Comparison of ENCODE assay signal across 2 cellular contexts in the genomic region with DNA sequence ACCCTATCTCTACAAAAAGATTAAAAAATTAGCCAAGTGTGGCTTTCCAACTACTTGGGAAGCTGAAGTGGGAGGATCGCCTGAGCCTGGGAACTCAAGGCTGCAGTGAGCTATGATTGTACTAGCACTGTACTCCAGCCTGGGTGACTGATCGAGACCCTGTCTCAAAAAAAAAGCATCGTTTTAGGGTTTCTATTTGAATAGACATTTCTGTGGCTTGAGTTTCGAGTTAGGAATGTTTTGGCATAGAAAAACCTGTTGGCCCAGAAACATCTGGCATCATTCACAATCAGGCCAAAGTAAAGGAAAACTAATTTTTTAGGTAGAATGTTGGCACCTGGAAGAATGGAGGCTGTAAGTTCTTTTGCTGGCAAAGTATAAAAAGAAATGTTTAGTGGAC.
TF ChIP-seq lines count a peak whose summit lies in the region.

No MANE protein-coding gene starts in this region.

TF ChIP-seq in HEK293, 187 proteins besides CTCF, POLR2A, EP300 and RAD21 (continued from another document):
- TF ChIP-seq ZBTB17 (tag by site-specific recombination; IDR thresholded peaks at IDR 0.05) (peak; percentile 76), OSR2 (tag by site-specific recombination; IDR thresholded peaks at IDR 0.05) (peak; percentile 77), GLIS1 (tag by site-specific recombination; IDR thresholded peaks at IDR 0.05) (no peak), REPIN1 (tag by site-specific recombination; IDR thresholded peaks at IDR 0.05; ENCODE audit: low read depth) (no peak), ZNF157 (tag by site-specific recombination; IDR thresholded peaks at IDR 0.05) (no peak), ZNF544 (tag by site-specific recombination; IDR thresholded peaks at IDR 0.05) (no peak), ZNF623 (tag by site-specific recombination; IDR thresholded peaks at IDR 0.05) (no peak)
- TF ChIP-seq, protein P1, sequence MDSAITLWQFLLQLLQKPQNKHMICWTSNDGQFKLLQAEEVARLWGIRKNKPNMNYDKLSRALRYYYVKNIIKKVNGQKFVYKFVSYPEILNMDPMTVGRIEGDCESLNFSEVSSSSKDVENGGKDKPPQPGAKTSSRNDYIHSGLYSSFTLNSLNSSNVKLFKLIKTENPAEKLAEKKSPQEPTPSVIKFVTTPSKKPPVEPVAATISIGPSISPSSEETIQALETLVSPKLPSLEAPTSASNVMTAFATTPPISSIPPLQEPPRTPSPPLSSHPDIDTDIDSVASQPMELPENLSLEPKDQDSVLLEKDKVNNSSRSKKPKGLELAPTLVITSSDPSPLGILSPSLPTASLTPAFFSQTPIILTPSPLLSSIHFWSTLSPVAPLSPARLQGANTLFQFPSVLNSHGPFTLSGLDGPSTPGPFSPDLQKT (IDR thresholded peaks at IDR 0.05; ENCODE audit: borderline replicate concordance, low read depth, low read length) = no peak

TF ChIP-seq in GM12878, 131 proteins besides CTCF, POLR2A, EP300 and RAD21 (continued from another document):
- TF ChIP-seq RUNX3 (IDR thresholded peaks at IDR 0.05; ENCODE audit: low read length) (peak; percentile 37; the same call in 1 of the 2 replicates), EED (IDR thresholded peaks at IDR 0.05; ENCODE audit: low read depth) (peak; percentile 45), ZNF274 (IDR thresholded peaks at IDR 0.05; ENCODE audit: insufficient read depth, insufficient read length) (no peak)
- TF ChIP-seq, protein P2, sequence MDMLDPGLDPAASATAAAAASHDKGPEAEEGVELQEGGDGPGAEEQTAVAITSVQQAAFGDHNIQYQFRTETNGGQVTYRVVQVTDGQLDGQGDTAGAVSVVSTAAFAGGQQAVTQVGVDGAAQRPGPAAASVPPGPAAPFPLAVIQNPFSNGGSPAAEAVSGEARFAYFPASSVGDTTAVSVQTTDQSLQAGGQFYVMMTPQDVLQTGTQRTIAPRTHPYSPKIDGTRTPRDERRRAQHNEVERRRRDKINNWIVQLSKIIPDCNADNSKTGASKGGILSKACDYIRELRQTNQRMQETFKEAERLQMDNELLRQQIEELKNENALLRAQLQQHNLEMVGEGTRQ (IDR thresholded peaks at IDR 0.05; ENCODE audit: borderline replicate concordance, low read depth, low read length) = no peak
